In the genomic region with DNA sequence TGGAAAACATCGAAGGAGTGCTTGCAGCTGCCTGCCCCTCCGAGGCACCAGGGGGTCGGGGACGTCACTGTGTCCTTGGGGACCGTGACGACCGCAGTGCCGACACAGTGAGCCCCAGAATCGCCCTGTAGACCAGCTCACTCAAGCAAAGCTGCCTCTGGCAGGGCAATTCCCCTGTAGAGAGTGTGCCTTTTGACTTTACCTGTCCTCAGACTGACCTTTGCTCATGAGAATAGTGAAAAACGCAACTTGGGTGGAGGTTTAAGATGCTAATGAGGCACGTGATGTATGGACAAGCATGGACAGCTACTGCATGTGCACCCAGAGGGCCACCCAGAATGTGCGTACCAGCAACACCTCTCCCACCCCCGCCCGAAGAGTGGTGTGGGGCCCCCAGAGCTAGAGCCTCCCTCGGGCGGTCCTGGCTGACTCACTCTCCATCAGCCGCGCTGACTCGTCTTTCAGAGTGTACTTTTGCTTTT, we compare ENCODE assay signal across 10 cellular contexts.
DNase-seq lines count a peak whose midpoint lies in the region; ATAC-seq and TF ChIP-seq lines count a peak whose summit lies in the region.
"Had no signal": no experiment of that assay in that cellular context is flagged by ENCODE, and none has a peak within 500 bp of the region (broad histone marks: within the 10 kb centered on the region; RNA-seq: fewer than 3 reads in every experiment).

No MANE protein-coding gene starts in this region.

- in situ Hi-C loops in mammary epithelial cell (cut with MboI; ENCODE audit: low sequenced_read_pairs in 2 of 2): no loop called here

- dilution Hi-C loops in mammary epithelial cell (cut with HindIII; ENCODE audit: low sequenced_read_pairs): no loop called here

- no peaks in the 10 kb centered on the region for H3K27me3 Mint-ChIP-seq in stimulated activated naive CD8-positive, alpha-beta T cell treated with anti-CD3 and anti-CD28 coated beads, Interleukin-15, amount 100 ng/mL, for 72 hours

- peak; percentile 15 for DNase-seq in stimulated activated naive CD8-positive, alpha-beta T cell treated with anti-CD3 and anti-CD28 coated beads, Interleukin-15, Interleukin-2, amounts not matched to agents 100 U/mL and 50 U/mL, for 24 hours
- no peak for DNase-seq in stimulated activated naive CD8-positive, alpha-beta T cell treated with anti-CD3 and anti-CD28 coated beads, Interleukin-15, amount 100 ng/mL, for 72 hours
- DNase-seq in mammary epithelial cell (peak; percentile 3), NCI-H748 treated with DMSO at 0.1 percent for 48 hours (lab: John Stamatoyannopoulos, UW) (no peak), dorsolateral prefrontal cortex (no peak)
- no peak for DNase-seq in activated CD4-positive, alpha-beta T cell treated with anti-CD3 and anti-CD28 coated beads for 1 hour
- DNase-seq: activated CD8-positive, alpha-beta T cell treated with anti-CD3 and anti-CD28 coated beads, Interleukin-2, amount 10 ng/mL, durations not matched to agents 7 days and 5 days; brain microvascular endothelial cell had no signal

- intact Hi-C loops in mammary epithelial cell (cut with micrococcal nuclease): no loop called here
- intact Hi-C loops in dorsolateral prefrontal cortex (cut with DNase I): no loop called here

- no peaks in the 10 kb centered on the region for H3K4me1 Mint-ChIP-seq in stimulated activated naive CD8-positive, alpha-beta T cell treated with anti-CD3 and anti-CD28 coated beads, Interleukin-15, amount 100 ng/mL, for 72 hours

- no peak for TF ChIP-seq CTCF in mammary epithelial cell (conservative IDR thresholded peaks at IDR 0.05 in 1 of 2, IDR thresholded peaks at IDR 0.05 in 1 of 2; ENCODE audit: extremely low read depth in 1 of 2, insufficient read depth in 1 of 2, low read depth in 1 of 2, low read length in 2 of 2)
- TF ChIP-seq CTCF in dorsolateral prefrontal cortex (IDR thresholded peaks at IDR 0.05 in 54 of 56, conservative IDR thresholded peaks at IDR 0.05 in 2 of 56; ENCODE audit: low read depth in 1 of 56, partially characterized antibody in 56 of 56): no peak

- peaks cover 25% of the 10 kb centered on the region for H3K9me3 ChIP-seq in mammary epithelial cell (replicated peaks; ENCODE audit: insufficient read depth, low read length)

- no peaks in the 10 kb centered on the region for H3K36me3 ChIP-seq in mammary epithelial cell (ENCODE audit: insufficient read depth, low read length)
- H3K36me3 ChIP-seq: brain microvascular endothelial cell had no signal

- no peaks in the 10 kb centered on the region for H3K27me3 ChIP-seq in mammary epithelial cell (ENCODE audit: insufficient read depth, low read length)
- peaks cover 0 to 53% (median 4%) of the 10 kb centered on the region in 45 donors for H3K27me3 ChIP-seq in dorsolateral prefrontal cortex
- H3K27me3 ChIP-seq: brain microvascular endothelial cell had no signal

- CTCF ChIA-PET in mammary epithelial cell (lab: Charles Lee; ENCODE audit: low non-redundant PET): no interaction called here

- no peak overlapping the region for H3K27ac Mint-ChIP-seq in stimulated activated naive CD8-positive, alpha-beta T cell treated with anti-CD3 and anti-CD28 coated beads, Interleukin-15, amount 100 ng/mL, for 72 hours
- H3K27ac Mint-ChIP-seq: activated CD8-positive, alpha-beta T cell treated with anti-CD3 and anti-CD28 coated beads, Interleukin-2, amount 10 ng/mL, durations not matched to agents 7 days and 5 days had no signal

- peak; percentile 57 for ATAC-seq in stimulated activated naive CD8-positive, alpha-beta T cell treated with anti-CD3 and anti-CD28 coated beads, Interleukin-15, Interleukin-2, amounts not matched to agents 100 U/mL and 50 U/mL, for 24 hours
- ATAC-seq in stimulated activated naive CD8-positive, alpha-beta T cell treated with anti-CD3 and anti-CD28 coated beads, Interleukin-15, amount 100 ng/mL, for 72 hours: no peak
- peak; percentile 55 for ATAC-seq in HG03025 (IDR thresholded peaks at IDR 0.05; ENCODE audit: low FRiP score, unreplicated experiment)
- no peak for ATAC-seq in GM18519 (IDR thresholded peaks at IDR 0.05; ENCODE audit: low FRiP score, unreplicated experiment)
- ATAC-seq: activated CD8-positive, alpha-beta T cell treated with anti-CD3 and anti-CD28 coated beads, Interleukin-2, amount 10 ng/mL, durations not matched to agents 7 days and 5 days had no signal

- no peaks in the 10 kb centered on the region for H4K20me1 ChIP-seq in mammary epithelial cell (ENCODE audit: insufficient read depth, low read length)

- no peak overlapping the region for H3K9ac ChIP-seq in mammary epithelial cell (ENCODE audit: insufficient read depth, low read length)

- no peaks in the 10 kb centered on the region for H3K79me2 ChIP-seq in mammary epithelial cell (ENCODE audit: insufficient read depth, low read length)

- WGBS in mammary epithelial cell (ENCODE audit: low coverage, missing lambda C conversion rate): 2% methylated on average over 18 of the region's 19 CpGs

- no TSS peak for BruUV-seq in mammary epithelial cell (replicated peaks; lab: Mats Ljungman, UMichigan)

- H3K9me3 Mint-ChIP-seq in stimulated activated naive CD8-positive, alpha-beta T cell treated with anti-CD3 and anti-CD28 coated beads, Interleukin-15, amount 100 ng/mL, for 72 hours: no peaks in the 10 kb centered on the region

- no peak overlapping the region for H3K27ac ChIP-seq in mammary epithelial cell (ENCODE audit: insufficient read depth, low read depth, low read length)
- no peak overlapping the region for H3K27ac ChIP-seq in dorsolateral prefrontal cortex
- H3K27ac ChIP-seq: brain microvascular endothelial cell had no signal

- no peaks in the 10 kb centered on the region for H3K4me1 ChIP-seq in mammary epithelial cell (ENCODE audit: insufficient read depth, low read length)

- no peak overlapping the region for H3K4me2 ChIP-seq in mammary epithelial cell (ENCODE audit: insufficient read depth, low read depth, low read length)

- no peak overlapping the region for H2AFZ ChIP-seq in mammary epithelial cell (ENCODE audit: low read depth, low read length)

- H3K4me3 ChIP-seq in mammary epithelial cell (replicated peaks in 1 of 3; ENCODE audit: insufficient read depth in 1 of 3, low read depth in 2 of 3, low read length in 3 of 3) (no peak overlapping the region), dorsolateral prefrontal cortex (no peak overlapping the region)

- H3K4me3 Mint-ChIP-seq in stimulated activated naive CD8-positive, alpha-beta T cell treated with anti-CD3 and anti-CD28 coated beads, Interleukin-15, amount 100 ng/mL, for 72 hours: no peak overlapping the region
- H3K4me3 Mint-ChIP-seq: activated CD8-positive, alpha-beta T cell treated with anti-CD3 and anti-CD28 coated beads, Interleukin-2, amount 10 ng/mL, durations not matched to agents 7 days and 5 days had no signal

Comparison
In these comparisons a context has a peak if more than half of its experiments do, and no peak if none do; other contexts are left out.
1. ATAC-seq: peak in stimulated activated naive CD8-positive, alpha-beta T cell treated with anti-CD3 and anti-CD28 coated beads, Interleukin-15, Interleukin-2, amounts not matched to agents 100 U/mL and 50 U/mL, for 24 hours (single experiment) and HG03025 (single experiment); none in stimulated activated naive CD8-positive, alpha-beta T cell treated with anti-CD3 and anti-CD28 coated beads, Interleukin-15, amount 100 ng/mL, for 72 hours (single experiment) and GM18519 (single experiment).
2. DNase-seq: peak in stimulated activated naive CD8-positive, alpha-beta T cell treated with anti-CD3 and anti-CD28 coated beads, Interleukin-15, Interleukin-2, amounts not matched to agents 100 U/mL and 50 U/mL, for 24 hours (single experiment) and mammary epithelial cell (single experiment); none in stimulated activated naive CD8-positive, alpha-beta T cell treated with anti-CD3 and anti-CD28 coated beads, Interleukin-15, amount 100 ng/mL, for 72 hours (0 of 2), NCI-H748 treated with DMSO at 0.1 percent for 48 hours (single experiment), activated CD4-positive, alpha-beta T cell treated with anti-CD3 and anti-CD28 coated beads for 1 hour (single experiment) and dorsolateral prefrontal cortex (0 of 10).